ENCODE assay signal across 8 cellular contexts in the genomic region with DNA sequence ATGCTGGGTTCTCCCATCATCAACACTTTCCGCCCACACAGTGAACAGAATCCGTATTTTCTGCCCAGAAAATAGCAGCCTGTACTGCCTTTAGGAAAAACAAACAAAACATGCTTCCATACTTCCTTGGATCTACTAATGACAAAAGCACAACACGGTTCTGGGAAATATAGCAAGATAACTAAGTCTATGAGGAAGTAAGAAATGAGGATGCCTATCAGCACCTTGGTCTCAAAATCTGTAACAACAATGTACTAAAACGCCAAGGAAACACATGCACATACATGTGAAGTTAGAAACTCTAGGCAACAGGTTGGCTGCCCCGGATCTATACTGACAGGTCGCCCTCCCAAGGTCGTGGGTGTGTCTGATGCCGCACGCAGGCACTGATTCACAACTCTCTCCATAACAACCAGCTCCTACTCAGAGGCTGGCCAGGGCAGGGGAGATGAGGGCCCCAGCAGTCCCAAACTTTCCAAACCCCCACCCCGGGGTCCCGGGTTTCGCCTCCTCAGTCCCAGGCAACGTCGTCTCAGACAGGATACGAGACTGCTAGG. TPM values are rescaled to one million over a fixed set of nuclear protein-coding genes. Genes with fewer than 3 reads are reported as not detected.
A peak's percentile ranks its signal among the peaks of the same experiment; 100 is the strongest.
DNase-seq lines count a peak whose midpoint lies in the region; ATAC-seq, FAIRE-seq and TF ChIP-seq lines count a peak whose summit lies in the region.

No MANE protein-coding gene starts in this region.

- ATAC-seq in GM21717 (IDR thresholded peaks at IDR 0.05; ENCODE audit: unreplicated experiment): peak; percentile 19
- ATAC-seq in activated B cell treated with CpG ODN at 0.5 μM for 24 hours (ENCODE audit: low read depth): peak; percentile 38

- H3K4me3 Mint-ChIP-seq in activated B cell treated with CpG ODN at 0.5 μM for 24 hours: peak overlapping the region; percentile 94

- DNase-seq in COR-L47 (lab: John Stamatoyannopoulos, UW) (peak; percentile 6), KBM-7 (peak; percentile 53), activated B cell treated with CpG ODN at 0.5 μM for 24 hours (no peak), bronchial epithelial cell (ENCODE audit: low read depth) (peak; percentile 65), kidney glomerular epithelial cell (lab: John Stamatoyannopoulos, UW) (peak; percentile 28), NCI-H2081 treated with DMSO at 0.1 percent for 48 hours (lab: John Stamatoyannopoulos, UW) (no peak)
- peak; percentile 62 for DNase-seq in stimulated activated CD4-positive, alpha-beta T cell treated with anti-CD3 and anti-CD28 coated beads, Interleukin-2, amount 100 ng/mL, for 4 hours (ENCODE audit: low read depth)

- CTCF ChIA-PET in activated B cell treated with CpG ODN at 0.5 μM for 24 hours (lab: Charles Lee): no interaction called here

- no peak for FAIRE-seq in bronchial epithelial cell (lab: Jason Lieb, UNC)

- no peaks in the 10 kb centered on the region for H3K36me3 ChIP-seq in bronchial epithelial cell (ENCODE audit: control insufficient read depth, insufficient read depth, low read length)

- no peaks in the 10 kb centered on the region for H3K27me3 Mint-ChIP-seq in activated B cell treated with CpG ODN at 0.5 μM for 24 hours

- TF ChIP-seq CTCF in activated B cell treated with CpG ODN at 0.5 μM for 24 hours (IDR thresholded peaks at IDR 0.05) (no peak), bronchial epithelial cell (IDR thresholded peaks at IDR 0.05; ENCODE audit: insufficient read depth, low read length, severe bottlenecking) (no peak)

- H3K27ac Mint-ChIP-seq in activated B cell treated with CpG ODN at 0.5 μM for 24 hours: peak overlapping the region; percentile 95

- no peaks in the 10 kb centered on the region for H3K9me3 Mint-ChIP-seq in activated B cell treated with CpG ODN at 0.5 μM for 24 hours

- POLR2A ChIA-PET in activated B cell treated with CpG ODN at 0.5 μM for 24 hours (lab: Charles Lee): interaction anchor here (0.6 to 1.7 kb wide), 8 partner anchors 32 to 820 kb away, joined by 3 to 11 read pairs (median 5); a partner anchor contains a TSS

- H3K4me3 ChIP-seq in bronchial epithelial cell (ENCODE audit: low read depth, low read length): peak overlapping the region; percentile 84

- H3K4me1 Mint-ChIP-seq in activated B cell treated with CpG ODN at 0.5 μM for 24 hours: peaks cover 34% of the 10 kb centered on the region

- intact Hi-C loops in activated B cell treated with CpG ODN at 0.5 μM for 24 hours (cut with micrococcal nuclease): loop anchor here (1.0 to 5.0 kb wide), 4 partner anchors 34 to 1207 kb away; a partner anchor contains a TSS

- no peaks in the 10 kb centered on the region for H3K27me3 ChIP-seq in bronchial epithelial cell (ENCODE audit: control insufficient read depth, insufficient read depth, low read length)

- in situ Hi-C loops in KBM-7 (cut with MboI; ENCODE audit: low pct_unique_long_range_greater_than_20kb, low sequenced_read_pairs): no loop called here

- peaks cover 5% of the 10 kb centered on the region for H3K36me3 Mint-ChIP-seq in activated B cell treated with CpG ODN at 0.5 μM for 24 hours (ENCODE audit: low read depth)

RNA-seq across cellular contexts. Expression of a gene that starts 0.7 kb away (rescaled TPM):
- total RNA-seq in activated B cell treated with CpG ODN at 0.5 μM for 24 hours (19.4 and 25.7 TPM in 2 replicates), bronchial epithelial cell (4.5 and 9.6 TPM in 2 replicates)

Comparison
In these comparisons a context has a peak if more than half of its experiments do, and no peak if none do; other contexts are left out.
1. DNase-seq: peak in COR-L47 (single experiment), KBM-7 (single experiment), bronchial epithelial cell (single experiment), kidney glomerular epithelial cell (single experiment) and stimulated activated CD4-positive, alpha-beta T cell treated with anti-CD3 and anti-CD28 coated beads, Interleukin-2, amount 100 ng/mL, for 4 hours (single experiment); none in activated B cell treated with CpG ODN at 0.5 μM for 24 hours (single experiment) and NCI-H2081 treated with DMSO at 0.1 percent for 48 hours (single experiment).